In genomic region chr11:119754199-119754598, GRCh38 we compare ENCODE assay signal across 20 cellular contexts.
"Had no signal": no experiment of that assay in that cellular context is flagged by ENCODE, and none has a peak within 500 bp of the region (broad histone marks: within the 10 kb centered on the region; RNA-seq: fewer than 3 reads in every experiment).

No MANE protein-coding gene starts in this region.

- H3K36me3 Mint-ChIP-seq: activated naive CD8-positive, alpha-beta T cell had no signal

- H3K4me1 ChIP-seq: gastrocnemius medialis, left lung, right atrium auricular region, testis, upper lobe of left lung had no signal

- H3K27me3 ChIP-seq: gastrocnemius medialis, right atrium auricular region, testis, upper lobe of left lung had no signal

- ATAC-seq: activated CD8-positive, alpha-beta T cell treated with anti-CD3 and anti-CD28 coated beads for 36 hours; gastrocnemius medialis; left lung; stimulated activated naive CD8-positive, alpha-beta T cell treated with anti-CD3 and anti-CD28 coated beads, Interleukin-15, amount 100 ng/mL, for 72 hours; T-helper 17 cell had no signal

- H3K9me3 Mint-ChIP-seq: activated CD8-positive, alpha-beta T cell treated with anti-CD3 and anti-CD28 coated beads for 36 hours; nephron; stimulated activated naive CD8-positive, alpha-beta T cell treated with anti-CD3 and anti-CD28 coated beads, Interleukin-15, amount 100 ng/mL, for 72 hours had no signal

- H3K27ac Mint-ChIP-seq: activated CD8-positive, alpha-beta T cell treated with anti-CD3 and anti-CD28 coated beads for 36 hours; activated naive CD8-positive, alpha-beta T cell; stimulated activated naive CD8-positive, alpha-beta T cell treated with anti-CD3 and anti-CD28 coated beads, Interleukin-15, amount 100 ng/mL, for 72 hours; T-helper 17 cell had no signal

- H3K9me3 ChIP-seq: gastrocnemius medialis, left lung, right atrium auricular region, testis, upper lobe of left lung had no signal

- H3K36me3 ChIP-seq: gastrocnemius medialis, left lung, right atrium auricular region, upper lobe of left lung, WERI-Rb-1 had no signal

- H3K4me3 Mint-ChIP-seq: activated CD8-positive, alpha-beta T cell treated with anti-CD3 and anti-CD28 coated beads for 36 hours; activated naive CD8-positive, alpha-beta T cell; nephron; stimulated activated naive CD8-positive, alpha-beta T cell treated with anti-CD3 and anti-CD28 coated beads, Interleukin-15, amount 100 ng/mL, for 72 hours; T-helper 17 cell had no signal

- FAIRE-seq: small intestine had no signal

- H3K27ac ChIP-seq: gastrocnemius medialis, left lung, right atrium auricular region, testis, upper lobe of left lung, WERI-Rb-1 had no signal

- DNase-seq: activated CD8-positive, alpha-beta T cell treated with anti-CD3 and anti-CD28 coated beads for 36 hours; activated gamma-delta T cell treated with Interleukin-2 at 50 U/mL for 16 hours; activated T-cell treated with anti-CD3 and anti-CD28 coated beads, Interleukin-2, amount 50 U/mL, for 48 hours; amygdala; cerebellar nuclear complex; effector memory CD4-positive, alpha-beta T cell; gastrocnemius medialis; islet precursor cell; mesenchymal stem cell; occipital lobe; small intestine; stimulated activated naive CD8-positive, alpha-beta T cell treated with anti-CD3 and anti-CD28 coated beads, Interleukin-15, amount 100 ng/mL, for 72 hours; T-helper 17 cell; testis; upper lobe of left lung; WERI-Rb-1 had no signal

- H3K4me3 ChIP-seq: gastrocnemius medialis, left lung, right atrium auricular region, testis, upper lobe of left lung had no signal
